ENCODE assay signal across 1 cellular context in the genomic region with DNA sequence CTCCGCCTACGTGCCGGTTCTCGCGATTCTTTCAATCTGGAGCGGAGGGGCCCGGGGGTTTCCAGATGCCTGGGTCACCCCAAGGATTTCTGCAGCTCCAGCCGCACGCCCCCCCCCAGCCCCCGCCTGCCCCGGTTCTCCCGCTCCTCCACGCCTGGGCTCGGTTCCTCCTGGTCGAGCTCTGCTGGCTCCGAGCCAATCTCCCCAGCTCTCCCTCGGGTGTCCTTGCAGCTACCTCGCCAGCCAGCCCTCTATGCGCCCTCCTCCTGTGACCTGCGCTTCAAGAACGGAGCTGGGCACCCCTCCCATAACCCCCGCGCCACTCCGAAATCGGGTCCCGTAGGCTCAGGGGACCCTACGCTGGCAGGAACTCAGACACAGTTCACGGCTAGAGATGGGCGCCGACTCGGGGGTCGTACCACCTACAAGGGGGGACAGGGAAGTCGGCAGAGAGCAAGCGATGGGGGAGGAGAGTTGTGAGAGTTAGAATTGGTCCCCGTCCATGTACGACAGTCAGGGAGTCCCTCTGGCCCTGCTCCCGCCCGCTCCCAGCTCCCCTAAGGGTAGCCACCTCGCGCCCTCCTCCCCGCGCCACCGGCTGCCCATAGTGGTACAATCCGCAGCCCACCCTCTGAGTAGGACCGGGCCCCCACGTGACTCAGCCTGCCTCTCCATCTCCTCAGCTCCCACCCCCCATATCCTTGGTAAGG.
TF ChIP-seq lines count a peak whose summit lies in the region.

No MANE protein-coding gene starts in this region.

TF ChIP-seq in K562, 482 proteins besides CTCF, POLR2A, EP300 and RAD21:
- TF ChIP-seq KAT7 (CRISPR knock-in tag; IDR thresholded peaks at IDR 0.05; ENCODE audit: borderline replicate concordance) (0 out of 2 replicates have a peak, but pooled peaks have one; percentile 31), RBFOX2 (IDR thresholded peaks at IDR 0.05; ENCODE audit: low read depth, low read length) (0 out of 2 replicates have a peak, but pooled peaks have one; percentile 21), NCOA1 (IDR thresholded peaks at IDR 0.05; ENCODE audit: low read depth) (no peak), ZFX (CRISPR knock-in tag; IDR thresholded peaks at IDR 0.05) (peak; percentile 12; the same call in 1 of the 2 replicates), USF1 (CRISPR knock-in tag; IDR thresholded peaks at IDR 0.05) (peak; percentile 73), TEAD1 (CRISPR knock-in tag; IDR thresholded peaks at IDR 0.05) (0 out of 4 replicates have a peak, but pooled peaks of 1 of the 2 experiments have one; percentile 19), ESRRB (CRISPR knock-in tag; IDR thresholded peaks at IDR 0.05; ENCODE audit: borderline replicate concordance) (no peak), USF2 (CRISPR knock-in tag; IDR thresholded peaks at IDR 0.05) (peak; percentile 32; the same call in 1 of the 2 replicates), ZBTB7A (IDR thresholded peaks at IDR 0.05; ENCODE audit: borderline replicate concordance, control insufficient read depth, low read depth, low read length) (peak; percentile 45; the same call in 1 of the 2 replicates), RUNX1 (IDR thresholded peaks at IDR 0.05; ENCODE audit: low read depth) (no peak), POLR2G (IDR thresholded peaks at IDR 0.05; ENCODE audit: low read depth, low read length) (0 out of 2 replicates have a peak, but pooled peaks have one; percentile 40), DNMT1 (IDR thresholded peaks at IDR 0.05) (no peak), NFIC (IDR thresholded peaks at IDR 0.05) (peak; percentile 92), RAD51 (IDR thresholded peaks at IDR 0.05; ENCODE audit: borderline replicate concordance, low read depth) (peak; percentile 45; the same call in 1 of the 2 replicates)
- TF ChIP-seq, protein P1, sequence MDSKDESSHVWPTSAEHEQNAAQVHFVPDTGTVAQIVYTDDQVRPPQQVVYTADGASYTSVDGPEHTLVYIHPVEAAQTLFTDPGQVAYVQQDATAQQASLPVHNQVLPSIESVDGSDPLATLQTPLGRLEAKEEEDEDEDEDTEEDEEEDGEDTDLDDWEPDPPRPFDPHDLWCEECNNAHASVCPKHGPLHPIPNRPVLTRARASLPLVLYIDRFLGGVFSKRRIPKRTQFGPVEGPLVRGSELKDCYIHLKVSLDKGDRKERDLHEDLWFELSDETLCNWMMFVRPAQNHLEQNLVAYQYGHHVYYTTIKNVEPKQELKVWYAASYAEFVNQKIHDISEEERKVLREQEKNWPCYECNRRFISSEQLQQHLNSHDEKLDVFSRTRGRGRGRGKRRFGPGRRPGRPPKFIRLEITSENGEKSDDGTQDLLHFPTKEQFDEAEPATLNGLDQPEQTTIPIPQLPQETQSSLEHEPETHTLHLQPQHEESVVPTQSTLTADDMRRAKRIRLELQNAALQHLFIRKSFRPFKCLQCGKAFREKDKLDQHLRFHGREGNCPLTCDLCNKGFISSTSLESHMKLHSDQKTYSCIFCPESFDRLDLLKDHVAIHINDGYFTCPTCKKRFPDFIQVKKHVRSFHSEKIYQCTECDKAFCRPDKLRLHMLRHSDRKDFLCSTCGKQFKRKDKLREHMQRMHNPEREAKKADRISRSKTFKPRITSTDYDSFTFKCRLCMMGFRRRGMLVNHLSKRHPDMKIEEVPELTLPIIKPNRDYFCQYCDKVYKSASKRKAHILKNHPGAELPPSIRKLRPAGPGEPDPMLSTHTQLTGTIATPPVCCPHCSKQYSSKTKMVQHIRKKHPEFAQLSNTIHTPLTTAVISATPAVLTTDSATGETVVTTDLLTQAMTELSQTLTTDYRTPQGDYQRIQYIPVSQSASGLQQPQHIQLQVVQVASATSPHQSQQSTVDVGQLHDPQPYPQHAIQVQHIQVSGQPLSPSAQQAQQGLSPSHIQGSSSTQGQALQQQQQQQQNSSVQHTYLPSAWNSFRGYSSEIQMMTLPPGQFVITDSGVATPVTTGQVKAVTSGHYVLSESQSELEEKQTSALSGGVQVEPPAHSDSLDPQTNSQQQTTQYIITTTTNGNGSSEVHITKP (IDR thresholded peaks at IDR 0.05; ENCODE audit: partially characterized antibody) = peak; percentile 96
